In the genomic region with DNA sequence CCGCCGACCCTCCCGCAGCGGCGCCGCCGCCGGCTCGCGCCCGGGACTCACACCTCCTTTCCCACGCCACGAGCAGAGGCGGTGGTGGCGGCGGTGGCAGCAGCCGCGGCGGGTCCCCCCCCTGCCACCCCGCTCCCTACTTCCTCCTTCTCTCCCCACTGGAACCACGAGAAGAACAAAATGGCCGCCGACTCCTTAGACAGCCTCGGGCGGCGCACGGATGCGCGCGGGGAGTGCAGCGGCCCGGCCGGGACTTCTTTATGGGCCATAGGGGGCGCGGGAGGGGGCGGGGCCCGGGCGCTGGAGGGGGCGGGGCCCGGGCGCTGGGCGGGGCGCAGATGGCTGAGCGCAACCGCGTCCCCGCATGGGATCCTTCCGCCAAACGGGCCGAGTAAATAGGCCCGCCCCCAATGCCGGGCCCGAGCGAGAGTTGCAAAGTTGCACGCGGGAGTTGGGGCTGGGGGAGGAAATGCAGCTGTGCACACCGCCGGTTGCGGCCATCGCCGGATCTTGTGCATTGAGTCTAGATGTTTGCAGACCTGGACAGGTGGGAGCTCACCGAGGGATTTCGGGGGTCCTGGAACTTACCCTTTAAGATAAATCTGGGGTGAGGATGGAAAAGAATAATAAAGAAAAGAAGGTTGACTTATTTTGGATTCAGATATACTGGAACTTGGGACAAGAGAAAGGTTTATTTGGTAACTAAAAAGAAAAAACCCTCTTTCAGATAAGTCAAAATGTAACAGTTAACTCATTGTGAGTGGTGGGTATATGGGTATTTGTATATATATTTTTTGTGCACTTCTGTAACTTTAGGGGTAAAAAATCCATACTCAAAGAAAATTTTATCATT, we compare ENCODE assay signal across 8 cellular contexts. TPM values are rescaled to one million over a fixed set of nuclear protein-coding genes. Genes with fewer than 3 reads are reported as not detected.
DNase-seq lines count a peak whose midpoint lies in the region; ATAC-seq and TF ChIP-seq lines count a peak whose summit lies in the region.

A gene (minus strand): TSS at position 174 of the 853 bp plus-strand sequence. CDS start 184 bp downstream, outside the sequence.

- peak within 1 kb of the TSS; percentile 99 for H3K4me3 Mint-ChIP-seq in activated CD4-positive, alpha-beta T cell treated with anti-CD3 and anti-CD28 coated beads, Interleukin-2, amount 10 ng/mL, durations not matched to agents 24 days and 14 days

- peaks cover 38% of the 10 kb centered on the region for H3K36me3 Mint-ChIP-seq in activated CD4-positive, alpha-beta T cell treated with anti-CD3 and anti-CD28 coated beads, Interleukin-2, amount 10 ng/mL, durations not matched to agents 24 days and 14 days (ENCODE audit: low read depth)

- H3K27ac Mint-ChIP-seq in activated CD4-positive, alpha-beta T cell treated with anti-CD3 and anti-CD28 coated beads, Interleukin-2, amount 10 ng/mL, durations not matched to agents 24 days and 14 days, result peak within 1 kb of the TSS; percentile 99

- peak; percentile 88 to 94 for DNase-seq in AML-193 (lab: John Stamatoyannopoulos, UW)
- DNase-seq in GM19240 (ENCODE audit: insufficient read length, low spot score), result peak; percentile 70
- peak; percentile 79 for DNase-seq in NCI-H526 treated with DMSO at 0.1 percent for 48 hours (lab: John Stamatoyannopoulos, UW)
- peak; percentile 97 for DNase-seq in activated CD4-positive, alpha-beta T cell treated with anti-CD3 and anti-CD28 coated beads, Interleukin-2, amount 10 ng/mL, durations not matched to agents 24 days and 14 days
- peak; percentile 94 for DNase-seq in coronary artery (ENCODE audit: low spot score)
- peak; percentile 94 to 95 for DNase-seq in left colon
- peak; percentile 85 to 89 for DNase-seq in stimulated activated CD4-positive, alpha-beta T cell treated with anti-CD3 and anti-CD28 coated beads, Interleukin-1b, Interleukin-23, amount 100 ng/mL, for 4 hours (ENCODE audit: low read depth in 2 of 2)

- peak within 1 kb of the TSS; percentile 85 to 95 for H3K27ac ChIP-seq in coronary artery

- peaks cover 35% of the 10 kb centered on the region for H3K4me1 Mint-ChIP-seq in activated CD4-positive, alpha-beta T cell treated with anti-CD3 and anti-CD28 coated beads, Interleukin-2, amount 10 ng/mL, durations not matched to agents 24 days and 14 days

- peak within 1 kb of the TSS; percentile 93 for H3K4me3 ChIP-seq in coronary artery

- intact Hi-C loops in activated CD4-positive, alpha-beta T cell treated with anti-CD3 and anti-CD28 coated beads, Interleukin-2, amount 10 ng/mL, durations not matched to agents 24 days and 14 days (cut with micrococcal nuclease), result loop anchor here (1.0 to 2.0 kb wide), 3 partner anchors 20 to 83 kb away; no protein-coding TSS in a partner anchor
- intact Hi-C loops in left colon (cut with DNase I, micrococcal nuclease), result no loop called here

- no peak for TF ChIP-seq CTCF in coronary artery (IDR thresholded peaks at IDR 0.05)

- ATAC-seq in HG03460 (IDR thresholded peaks at IDR 0.05; ENCODE audit: unreplicated experiment), result peak; percentile 66
- ATAC-seq in left colon, result peak; percentile 82

- no peaks in the 10 kb centered on the region for H3K9me3 Mint-ChIP-seq in activated CD4-positive, alpha-beta T cell treated with anti-CD3 and anti-CD28 coated beads, Interleukin-2, amount 10 ng/mL, durations not matched to agents 24 days and 14 days

- no peaks in the 10 kb centered on the region for H3K27me3 Mint-ChIP-seq in activated CD4-positive, alpha-beta T cell treated with anti-CD3 and anti-CD28 coated beads, Interleukin-2, amount 10 ng/mL, durations not matched to agents 24 days and 14 days

RNA-seq across cellular contexts. Expression of the gene that starts here (rescaled TPM):
- 459 and 489 TPM in 2 replicates for total RNA-seq in activated CD4-positive, alpha-beta T cell treated with anti-CD3 and anti-CD28 coated beads, Interleukin-2, amount 10 ng/mL, durations not matched to agents 24 days and 14 days
- total RNA-seq in left colon, result 100 to 1,000 TPM; 165 to 178 TPM

Comparison
In these comparisons a context has a peak if more than half of its experiments do, and no peak if none do; other contexts are left out.
1. Peak in every context shown above with its lines: DNase-seq, ATAC-seq, H3K4me3 ChIP-seq and H3K27ac ChIP-seq.